Comparison of ENCODE assay signal across 13 cellular contexts in genomic region chr14:64757601-64758000, GRCh38. TPM values are rescaled to one million over a fixed set of nuclear protein-coding genes. Genes with fewer than 3 reads are reported as not detected.
DNase-seq lines count a peak whose midpoint lies in the region; ATAC-seq and TF ChIP-seq lines count a peak whose summit lies in the region.
"Had no signal": no experiment of that assay in that cellular context is flagged by ENCODE, and none has a peak within 500 bp of the region (broad histone marks: within the 10 kb centered on the region; RNA-seq: fewer than 3 reads in every experiment).

No MANE protein-coding gene starts in this region.

- H3K18ac ChIP-seq in IMR-90 (ENCODE audit: low read depth, low read length), result peak overlapping the region; percentile 53

- no peak overlapping the region for H3K9ac ChIP-seq in IMR-90 (ENCODE audit: low read depth, low read length)

- no peak overlapping the region for H3K56ac ChIP-seq in IMR-90 (ENCODE audit: extremely low read depth, insufficient read depth, low read length)

- no peaks in the 10 kb centered on the region for H3K36me3 Mint-ChIP-seq in chondrocyte (ENCODE audit: low read depth)
- H3K36me3 Mint-ChIP-seq: stimulated activated memory B cell treated with anti-CD40 and anti-IgM and Interleukin-4, amounts not matched to agents 10 μg/mL and 1 μg/mL and 100 μg/mL, for 72 hours had no signal

- H3K27me3 ChIP-seq in IMR-90 (ENCODE audit: control insufficient read depth, insufficient read depth, low read length) (peaks cover 8% of the 10 kb centered on the region; the same call in 1 of the 2 replicates), thyroid gland (no peaks in the 10 kb centered on the region)

- H2AK5ac ChIP-seq in IMR-90 (ENCODE audit: low read depth, low read length), result peak overlapping the region; percentile 51

- H2BK5ac ChIP-seq in IMR-90 (ENCODE audit: low read depth, low read length, poor library complexity, severe bottlenecking), result peak overlapping the region; percentile 9

- H3K9me1 ChIP-seq in IMR-90 (ENCODE audit: insufficient read depth, low read length), result peaks cover 26% of the 10 kb centered on the region

- BruUV-seq in IMR-90 (replicated peaks; lab: Mats Ljungman, UMichigan), result no TSS peak

- no peak overlapping the region for H3K4me3 Mint-ChIP-seq in chondrocyte (ENCODE audit: unreplicated experiment)
- H3K4me3 Mint-ChIP-seq: stimulated activated memory B cell treated with anti-CD40 and anti-IgM and Interleukin-4, amounts not matched to agents 10 μg/mL and 1 μg/mL and 100 μg/mL, for 72 hours had no signal

- 0 out of 2 replicates have a peak, but pooled peaks cover 4% of the 10 kb centered on the region for H4K20me1 ChIP-seq in IMR-90 (ENCODE audit: insufficient read depth, low read length)

- intact Hi-C loops in IMR-90 (cut with micrococcal nuclease), result no loop called here
- intact Hi-C loops in mucosa of descending colon (cut with DNase I, micrococcal nuclease), result no loop called here
- intact Hi-C loops in thyroid gland (cut with DNase I), result no loop called here

- peak overlapping the region; percentile 79 for H4K91ac ChIP-seq in IMR-90 (ENCODE audit: insufficient read depth, low read depth, low read length)

- WGBS in IMR-90 (ENCODE audit: extremely low coverage in 2 of 2, insufficient read length in 1 of 2), 2 experiments, result no CpG with 5 or more reads among the region's 3 CpGs
- WGBS in thyroid gland, 2 donors, result 54 to 60% methylated on average over 3 of the region's 3 CpGs

- H3K9me3 Mint-ChIP-seq in chondrocyte (ENCODE audit: low read depth), result no peaks in the 10 kb centered on the region
- H3K9me3 Mint-ChIP-seq: stimulated activated memory B cell treated with anti-CD40 and anti-IgM and Interleukin-4, amounts not matched to agents 10 μg/mL and 1 μg/mL and 100 μg/mL, for 72 hours had no signal

- H3K14ac ChIP-seq in IMR-90 (replicated peaks; ENCODE audit: low read depth, low read length), result peak overlapping the region; percentile 88

- H3K4me2 ChIP-seq in IMR-90 (ENCODE audit: low read depth, low read length), result no peak overlapping the region

- ATAC-seq in IMR-90 (ENCODE audit: low read depth) (no peak), mucosa of descending colon (no peak), HG02973 (IDR thresholded peaks at IDR 0.05; ENCODE audit: unreplicated experiment) (no peak), HG02885 (IDR thresholded peaks at IDR 0.05; ENCODE audit: poor library complexity, unreplicated experiment) (no peak)
- ATAC-seq: stimulated activated memory B cell treated with anti-CD40 and anti-IgM and Interleukin-4, amounts not matched to agents 10 μg/mL and 1 μg/mL and 100 μg/mL, for 72 hours had no signal

- in situ Hi-C loops in IMR-90 (cut with MboI; ENCODE audit: low sequenced_read_pairs), result no loop called here

- H4K5ac ChIP-seq in IMR-90 (ENCODE audit: low read depth, low read length), result peak overlapping the region; percentile 8

- H3K27me3 Mint-ChIP-seq in chondrocyte (ENCODE audit: low read depth), result no peaks in the 10 kb centered on the region

- H3K27ac Mint-ChIP-seq in chondrocyte (ENCODE audit: unreplicated experiment), result peak overlapping the region; percentile 94
- H3K27ac Mint-ChIP-seq: stimulated activated memory B cell treated with anti-CD40 and anti-IgM and Interleukin-4, amounts not matched to agents 10 μg/mL and 1 μg/mL and 100 μg/mL, for 72 hours had no signal

- no peak overlapping the region for H2AFZ ChIP-seq in IMR-90 (replicated peaks; ENCODE audit: low read length, poor library complexity)

- H2BK20ac ChIP-seq in IMR-90 (ENCODE audit: low read depth, low read length), result peak overlapping the region; percentile 66

- no peaks in the 10 kb centered on the region for H3K36me3 ChIP-seq in IMR-90 (ENCODE audit: control insufficient read depth, insufficient read depth, low read length)
- no peaks in the 10 kb centered on the region for H3K36me3 ChIP-seq in mucosa of descending colon (ENCODE audit: low read depth)
- no peaks in the 10 kb centered on the region for H3K36me3 ChIP-seq in thyroid gland
- H3K36me3 ChIP-seq: esophagus muscularis mucosa had no signal

- peak overlapping the region; percentile 64; the same call in 1 of the 2 replicates for H3K27ac ChIP-seq in IMR-90 (ENCODE audit: insufficient read depth, low read length)
- H3K27ac ChIP-seq in thyroid gland, result peak overlapping the region; percentile 56 to 81 (median 57)
- H3K27ac ChIP-seq: esophagus muscularis mucosa had no signal

- no peak for TF ChIP-seq RAD21 in IMR-90 (IDR thresholded peaks at IDR 0.05; ENCODE audit: low read length)

- peak overlapping the region; percentile 46; the same call in 1 of the 3 replicates for H2BK15ac ChIP-seq in IMR-90 (ENCODE audit: low read depth, low read length)

- H3K23ac ChIP-seq in IMR-90 (ENCODE audit: low read depth, low read length), result peak overlapping the region; percentile 48; the same call in 1 of the 2 replicates

- CTCF ChIA-PET in IMR-90 (lab: Yijun Ruan, JAX), result interaction anchor here (1.1 kb wide), 1 partner anchor 128 kb away, joined by 3 read pairs; no protein-coding TSS in a partner anchor

- H2AK9ac ChIP-seq in IMR-90 (replicated peaks; ENCODE audit: low read depth, low read length, poor library complexity), result peak overlapping the region; percentile 6

- H4K8ac ChIP-seq in IMR-90 (ENCODE audit: low read depth in 2 of 2, low read length in 2 of 2), result peak overlapping the region; percentile 10 to 43; a peak in 2 of 4 replicates

- no peak for DNase-seq in IMR-90
- DNase-seq in chondrocyte (ENCODE audit: low spot score), result peak; percentile 43
- DNase-seq in mucosa of descending colon, result peak in 2 of 3 donors; percentile 16 to 27
- no peak for DNase-seq in thyroid gland
- DNase-seq in activated CD4-positive, alpha-beta T cell treated with anti-CD3 and anti-CD28 coated beads, Interleukin-2, amount 50 U/mL, for 48 hours, result no peak
- DNase-seq: activated naive CD4-positive, alpha-beta T cell treated with anti-CD3 and anti-CD28 coated beads, Interleukin-2, amount 50 U/mL, for 16 hours; GOT3; SHP77 treated with DMSO at 0.1 percent for 48 hours; stimulated activated CD4-positive, alpha-beta T cell treated with anti-CD3 and anti-CD28 coated beads, Interleukin-2, amount 100 ng/mL, for 48 hours had no signal

- H3K9me3 ChIP-seq in IMR-90 (ENCODE audit: control insufficient read depth, insufficient read depth, low read length), result 0 out of 2 replicates have a peak, but pooled peaks cover 2% of the 10 kb centered on the region
- no peaks in the 10 kb centered on the region for H3K9me3 ChIP-seq in mucosa of descending colon
- H3K9me3 ChIP-seq in thyroid gland, result no peaks in the 10 kb centered on the region
- H3K9me3 ChIP-seq: esophagus muscularis mucosa had no signal

- peak overlapping the region; percentile 82 for H3K4ac ChIP-seq in IMR-90 (ENCODE audit: low read depth, low read length)

- H3K4me3 ChIP-seq in IMR-90 (ENCODE audit: insufficient read depth, low read depth, low read length), result no peak overlapping the region
- no peak overlapping the region for H3K4me3 ChIP-seq in mucosa of descending colon
- no peak overlapping the region for H3K4me3 ChIP-seq in thyroid gland (replicated peaks in 1 of 3)
- H3K4me3 ChIP-seq: esophagus muscularis mucosa had no signal

- peak overlapping the region; percentile 89 for H2BK120ac ChIP-seq in IMR-90 (ENCODE audit: low read depth, low read length)

- peaks cover 40% of the 10 kb centered on the region for H3K4me1 ChIP-seq in IMR-90 (ENCODE audit: control insufficient read depth, insufficient read depth, low read length)
- H3K4me1 ChIP-seq in mucosa of descending colon (ENCODE audit: low read depth), result peaks cover 37% of the 10 kb centered on the region
- H3K4me1 ChIP-seq in thyroid gland, result peaks cover 40 to 45% of the 10 kb centered on the region in 2 donors

- peaks cover 76% of the 10 kb centered on the region for H3K4me1 Mint-ChIP-seq in chondrocyte (ENCODE audit: low read depth)

- dilution Hi-C loops in IMR-90 (cut with HindIII; ENCODE audit: low sequenced_read_pairs, unreplicated experiment), result no loop called here

- no peaks in the 10 kb centered on the region for H3K79me1 ChIP-seq in IMR-90 (ENCODE audit: low read depth in 1 of 2, low read length in 2 of 2)

- POLR2A ChIA-PET in IMR-90 (lab: Charles Lee; ENCODE audit: unreplicated experiment), result no interaction called here

- no peak for TF ChIP-seq POLR2A in IMR-90 (IDR thresholded peaks at IDR 0.05; ENCODE audit: low read depth, low read length)
- no peak for TF ChIP-seq POLR2A in thyroid gland (IDR thresholded peaks at IDR 0.05)

- TF ChIP-seq CTCF in IMR-90 (conservative IDR thresholded peaks at IDR 0.05; ENCODE audit: low read depth, low read length), result no peak
- TF ChIP-seq CTCF in chondrocyte (IDR thresholded peaks at IDR 0.05), result no peak
- TF ChIP-seq CTCF in mucosa of descending colon (IDR thresholded peaks at IDR 0.05), result no peak
- TF ChIP-seq CTCF in thyroid gland (IDR thresholded peaks at IDR 0.05), result no peak

TF ChIP-seq in IMR-90, 13 proteins besides CTCF, POLR2A, EP300 and RAD21:
- TF ChIP-seq NFE2L2 (IDR thresholded peaks at IDR 0.05; ENCODE audit: low read depth, low read length) (no peak), FOS (IDR thresholded peaks at IDR 0.05; ENCODE audit: low read depth, low read length) (no peak), BHLHE40 (IDR thresholded peaks at IDR 0.05; ENCODE audit: low read depth, low read length) (no peak), MXI1 (IDR thresholded peaks at IDR 0.05; ENCODE audit: borderline replicate concordance, low read depth, low read length) (no peak), SMC3 (IDR thresholded peaks at IDR 0.05; ENCODE audit: low read depth, low read length) (no peak), ELK1 (IDR thresholded peaks at IDR 0.05; ENCODE audit: borderline replicate concordance, low read depth, low read length) (no peak)

RNA-seq across cellular contexts. Expression of gene PLEKHG3, which starts 53.4 kb away (rescaled TPM):
- total RNA-seq in IMR-90 (2012; rRNA removed) (4.4 and 8.2 TPM in 2 replicates), chondrocyte (46.3 to 133 TPM (median 131 TPM) in 3 replicates), mucosa of descending colon (10 to 100 TPM; 72.0 to 96.6 (median 91.4) TPM), thyroid gland (10 to 100 TPM; 41.0 to 83.0 (median 54.6) TPM)
- polyA plus RNA-seq in IMR-90 (2012; rRNA removed), result 8.4 and 10.6 TPM in 2 replicates
- polyA plus RNA-seq in IMR-90 (2012; cell fraction: cytosol; rRNA removed), result 3.5 and 6.2 TPM in 2 replicates
- 28.4 and 37.6 TPM in 2 replicates for polyA plus RNA-seq in IMR-90 (2012; cell fraction: nucleus; rRNA removed; ENCODE audit: low replicate concordance)

Comparison
In these comparisons a context has a peak if more than half of its experiments do, and no peak if none do; other contexts are left out.
1. DNase-seq: peak in chondrocyte (single experiment) and mucosa of descending colon (2 of 3); none in IMR-90 (single experiment), thyroid gland (0 of 2) and activated CD4-positive, alpha-beta T cell treated with anti-CD3 and anti-CD28 coated beads, Interleukin-2, amount 50 U/mL, for 48 hours (0 of 2).